ENCODE assay signal across 9 cellular contexts in the genomic region with DNA sequence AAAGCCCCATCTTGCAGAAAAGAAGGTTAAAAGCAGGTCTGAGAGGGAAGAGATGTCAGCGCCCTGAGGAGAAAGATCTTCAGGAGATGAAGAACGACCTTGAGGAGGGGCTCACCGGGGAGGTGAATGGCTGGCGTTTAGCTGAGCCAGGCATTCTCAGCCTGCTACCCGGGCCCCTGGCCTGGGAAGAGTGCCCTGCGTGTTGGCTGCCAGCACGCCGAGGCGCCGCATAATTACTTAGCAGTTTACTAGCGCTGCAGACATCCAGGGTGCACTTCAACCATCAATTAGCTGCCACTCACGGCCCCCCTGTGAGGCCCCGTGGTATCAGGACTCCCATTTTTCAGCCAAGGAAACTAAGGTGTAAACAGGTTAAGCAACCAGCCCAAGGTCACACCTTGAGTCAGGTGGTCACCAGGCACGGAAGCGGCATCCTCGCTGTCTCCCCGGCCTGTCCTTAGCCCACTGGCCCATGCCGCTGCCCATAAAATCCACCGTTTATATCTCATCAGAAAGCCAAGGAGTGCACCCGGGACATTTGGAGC.
"Had no signal": no experiment of that assay in that cellular context is flagged by ENCODE, and none has a peak within 500 bp of the region (broad histone marks: within the 10 kb centered on the region; RNA-seq: fewer than 3 reads in every experiment).

No MANE protein-coding gene starts in this region.

- H3K27ac ChIP-seq: cardiac muscle cell, pancreas, thoracic aorta, WERI-Rb-1 had no signal

- H3K4me1 ChIP-seq: pancreas had no signal

- H3K4me3 ChIP-seq: cardiac muscle cell, pancreas, thoracic aorta had no signal

- H3K27me3 ChIP-seq: pancreas had no signal

- H3K36me3 ChIP-seq: cardiac muscle cell, pancreas, thoracic aorta, WERI-Rb-1 had no signal

- DNase-seq: activated CD4-positive, alpha-beta T cell treated with anti-CD3 and anti-CD28 coated beads, Interleukin-2, amount 50 U/mL, for 48 hours; kidney glomerular epithelial cell; nephron progenitor cell; pancreas; T-helper 17 cell; WERI-Rb-1 had no signal

- ATAC-seq: pancreas; stimulated activated effector memory CD8-positive, alpha-beta T cell treated with anti-CD3 and anti-CD28 coated beads, Interleukin-12 subunit alpha, Interleukin-12 subunit beta, amount 100 ng/mL, for 72 hours; T-helper 17 cell had no signal

- H3K9me3 ChIP-seq: pancreas, thoracic aorta had no signal
